21 cellular contexts compared by ENCODE assay signal in the genomic region with DNA sequence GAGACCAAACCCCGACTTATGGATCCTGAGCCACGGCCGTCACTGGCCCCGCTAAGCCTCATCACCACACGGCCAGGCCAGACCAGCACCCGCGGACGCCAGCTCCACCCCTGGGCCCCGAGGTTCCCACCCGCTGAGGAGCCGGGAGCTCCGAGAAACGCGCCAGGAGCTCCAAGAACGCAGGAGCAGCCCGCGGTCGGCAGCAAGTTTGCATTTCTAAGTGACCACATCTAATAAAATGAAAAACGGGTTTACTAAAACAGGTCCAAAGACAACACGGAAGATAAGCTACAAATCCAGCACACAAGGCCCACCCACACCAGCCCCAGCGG.
"Had no signal": no experiment of that assay in that cellular context is flagged by ENCODE, and none has a peak within 500 bp of the region (broad histone marks: within the 10 kb centered on the region; RNA-seq: fewer than 3 reads in every experiment).

No MANE protein-coding gene starts in this region.

- H3K27me3 ChIP-seq: adrenal gland, Peyer's patch had no signal

- ATAC-seq: activated CD4-positive, alpha-beta T cell treated with anti-CD3 and anti-CD28 coated beads for 36 hours; activated CD8-positive, alpha-beta T cell treated with anti-CD3 and anti-CD28 coated beads for 36 hours; activated T-cell treated with anti-CD3 and anti-CD28 coated beads, Interleukin-2, amount 50 U/mL, for 72 hours; K562; T-cell had no signal

- H3K4me3 ChIP-seq: adrenal gland, K562, Peyer's patch had no signal

- H3K4me1 ChIP-seq: adrenal gland had no signal

- H3K9me3 ChIP-seq: adrenal gland, Peyer's patch had no signal

- H3K27ac ChIP-seq: adrenal gland, Peyer's patch, WERI-Rb-1 had no signal

- DNase-seq: activated CD4-positive, alpha-beta T cell treated with anti-CD3 and anti-CD28 coated beads for 36 hours; activated CD8-positive, alpha-beta memory T cell treated with anti-CD3 and anti-CD28 coated beads, Interleukin-2, amount 50 U/mL, for 4 hours; activated CD8-positive, alpha-beta T cell treated with anti-CD3 and anti-CD28 coated beads for 36 hours; activated naive CD4-positive, alpha-beta T cell treated with anti-CD3 and anti-CD28 coated beads, Interleukin-2, amount 50 U/mL, for 16 hours; activated naive CD8-positive, alpha-beta T cell treated with anti-CD3 and anti-CD28 coated beads, Interleukin-2, amount 10 ng/mL, durations not matched to agents 7 days and 5 days; activated T-cell treated with anti-CD3 and anti-CD28 coated beads, Interleukin-2, amount 50 U/mL, for 72 hours; adrenal gland; aorta; Karpas-422; MM.1S; NCI-H1105; NCI-H1436; NCI-H1694 treated with DMSO at 0.1 percent for 48 hours; NCI-H2029 treated with DMSO at 0.1 percent for 48 hours; NCI-H446; NCI-H524; Peyer's patch; SHP77 treated with DMSO at 0.1 percent for 48 hours; T-cell; WERI-Rb-1 had no signal
